In genomic region chr5:429453-430188, GRCh38 we compare ENCODE assay signal across 12 cellular contexts. TPM values are rescaled to one million over a fixed set of nuclear protein-coding genes. Genes with fewer than 3 reads are reported as not detected.
DNase-seq lines count a peak whose midpoint lies in the region; ATAC-seq lines count a peak whose summit lies in the region.
"Had no signal": no experiment of that assay in that cellular context is flagged by ENCODE, and none has a peak within 500 bp of the region (broad histone marks: within the 10 kb centered on the region; RNA-seq: fewer than 3 reads in every experiment).

No MANE protein-coding gene starts in this region.

- H3K27me3 ChIP-seq in right cardiac atrium (ENCODE audit: control insufficient read depth, insufficient read depth), result no peaks in the 10 kb centered on the region

- H3K4me3 Mint-ChIP-seq in activated CD4-positive, alpha-beta memory T cell treated with anti-CD3 and anti-CD28 coated beads, Interleukin-2, amount 10 ng/mL, durations not matched to agents 7 days and 5 days, result no peak overlapping the region
- no peak overlapping the region for H3K4me3 Mint-ChIP-seq in activated CD4-positive, alpha-beta memory T cell treated with anti-CD3 and anti-CD28 coated beads for 36 hours
- H3K4me3 Mint-ChIP-seq in stimulated activated naive B cell treated with anti-CD40 and anti-IgM and Interleukin-4, amounts not matched to agents 10 μg/mL and 1 μg/mL and 100 μg/mL, for 72 hours, result no peak overlapping the region
- H3K4me3 Mint-ChIP-seq: central memory CD8-positive, alpha-beta T cell had no signal

- H3K27ac ChIP-seq in SK-N-MC, result peak overlapping the region; percentile 70; the same call in 1 of the 2 replicates
- H3K27ac ChIP-seq in right cardiac atrium (ENCODE audit: low read length), result no peak overlapping the region

- peaks cover 34% of the 10 kb centered on the region; the same call in 1 of the 2 replicates for H3K36me3 ChIP-seq in SK-N-MC (ENCODE audit: insufficient read depth, low read length)

- ATAC-seq in right cardiac atrium, result peak; percentile 34 to 56
- ATAC-seq in stimulated activated naive B cell treated with anti-CD40 and anti-IgM and Interleukin-4, amounts not matched to agents 10 μg/mL and 1 μg/mL and 100 μg/mL, for 72 hours (replicated peaks), result no peak
- no peak for ATAC-seq in HG02852 (IDR thresholded peaks at IDR 0.05; ENCODE audit: unreplicated experiment)
- no peak for ATAC-seq in HG02678 (IDR thresholded peaks at IDR 0.05; ENCODE audit: unreplicated experiment)

- POLR2A ChIA-PET in activated CD4-positive, alpha-beta memory T cell treated with anti-CD3 and anti-CD28 coated beads, Interleukin-2, amount 10 ng/mL, durations not matched to agents 7 days and 5 days (lab: Charles Lee), result no interaction called here
- POLR2A ChIA-PET in activated CD4-positive, alpha-beta memory T cell treated with anti-CD3 and anti-CD28 coated beads for 36 hours (lab: Charles Lee), result no interaction called here

- H3K9me3 Mint-ChIP-seq in activated CD4-positive, alpha-beta memory T cell treated with anti-CD3 and anti-CD28 coated beads, Interleukin-2, amount 10 ng/mL, durations not matched to agents 7 days and 5 days, result no peaks in the 10 kb centered on the region
- H3K9me3 Mint-ChIP-seq in activated CD4-positive, alpha-beta memory T cell treated with anti-CD3 and anti-CD28 coated beads for 36 hours, result no peaks in the 10 kb centered on the region
- peaks cover 7 to 11% of the 10 kb centered on the region in 2 donors for H3K9me3 Mint-ChIP-seq in stimulated activated naive B cell treated with anti-CD40 and anti-IgM and Interleukin-4, amounts not matched to agents 10 μg/mL and 1 μg/mL and 100 μg/mL, for 72 hours
- H3K9me3 Mint-ChIP-seq: central memory CD8-positive, alpha-beta T cell had no signal

- H3K4me1 ChIP-seq in right cardiac atrium (ENCODE audit: control insufficient read depth, insufficient read depth, low read length), result no peaks in the 10 kb centered on the region

- WGBS in right cardiac atrium, result 52% methylated on average over 35 of the region's 35 CpGs

- DNase-seq in activated CD4-positive, alpha-beta memory T cell treated with anti-CD3 and anti-CD28 coated beads, Interleukin-2, amount 10 ng/mL, durations not matched to agents 7 days and 5 days, result peak; percentile 11
- DNase-seq in activated CD4-positive, alpha-beta memory T cell treated with anti-CD3 and anti-CD28 coated beads for 36 hours, result no peak
- DNase-seq in SK-N-MC (ENCODE audit: low read depth, low spot score), result no peak
- DNase-seq in right cardiac atrium, result peak in 2 of 3 donors; percentile 70 to 86
- no peak for DNase-seq in stimulated activated naive B cell treated with anti-CD40 and anti-IgM and Interleukin-4, amounts not matched to agents 10 μg/mL and 1 μg/mL and 100 μg/mL, for 72 hours
- DNase-seq in globus pallidus (ENCODE audit: low spot score), result no peak
- DNase-seq: activated CD4-positive, alpha-beta T cell treated with anti-CD3 and anti-CD28 coated beads, Interleukin-2, amount 50 U/mL, for 1 hour; AML-193; NCI-H1417 treated with DMSO at 0.1 percent for 48 hours had no signal

- H3K4me3 ChIP-seq in SK-N-MC (no peak overlapping the region), right cardiac atrium (ENCODE audit: low read length) (no peak overlapping the region)

- H3K9me3 ChIP-seq in SK-N-MC (ENCODE audit: low read depth, low read length), result no peaks in the 10 kb centered on the region
- H3K9me3 ChIP-seq in right cardiac atrium (ENCODE audit: control insufficient read depth, low read length), result no peaks in the 10 kb centered on the region

- CTCF ChIA-PET in activated CD4-positive, alpha-beta memory T cell treated with anti-CD3 and anti-CD28 coated beads, Interleukin-2, amount 10 ng/mL, durations not matched to agents 7 days and 5 days (lab: Charles Lee), result interaction anchor here (1.4 to 3.1 kb wide), 3 partner anchors 109 to 113 kb away, joined by 6 to 34 read pairs (median 8); no protein-coding TSS in a partner anchor
- CTCF ChIA-PET in activated CD4-positive, alpha-beta memory T cell treated with anti-CD3 and anti-CD28 coated beads for 36 hours (lab: Charles Lee), result interaction anchor here (1.2 to 3.0 kb wide), 4 partner anchors 10 to 242 kb away, joined by 3 to 19 read pairs (median 4); no protein-coding TSS in a partner anchor

- peaks cover 12% of the 10 kb centered on the region for H3K4me1 Mint-ChIP-seq in activated CD4-positive, alpha-beta memory T cell treated with anti-CD3 and anti-CD28 coated beads, Interleukin-2, amount 10 ng/mL, durations not matched to agents 7 days and 5 days
- no peaks in the 10 kb centered on the region for H3K4me1 Mint-ChIP-seq in activated CD4-positive, alpha-beta memory T cell treated with anti-CD3 and anti-CD28 coated beads for 36 hours (ENCODE audit: low read depth)
- H3K4me1 Mint-ChIP-seq in stimulated activated naive B cell treated with anti-CD40 and anti-IgM and Interleukin-4, amounts not matched to agents 10 μg/mL and 1 μg/mL and 100 μg/mL, for 72 hours, result peaks cover 33 to 48% of the 10 kb centered on the region in 2 donors
- H3K4me1 Mint-ChIP-seq: central memory CD8-positive, alpha-beta T cell had no signal

- no peak overlapping the region for H3K9ac ChIP-seq in SK-N-MC (ENCODE audit: insufficient read length)

- no peaks in the 10 kb centered on the region for H3K27me3 Mint-ChIP-seq in activated CD4-positive, alpha-beta memory T cell treated with anti-CD3 and anti-CD28 coated beads, Interleukin-2, amount 10 ng/mL, durations not matched to agents 7 days and 5 days
- peaks cover 16% of the 10 kb centered on the region for H3K27me3 Mint-ChIP-seq in activated CD4-positive, alpha-beta memory T cell treated with anti-CD3 and anti-CD28 coated beads for 36 hours
- H3K27me3 Mint-ChIP-seq in stimulated activated naive B cell treated with anti-CD40 and anti-IgM and Interleukin-4, amounts not matched to agents 10 μg/mL and 1 μg/mL and 100 μg/mL, for 72 hours, result peaks cover 19 to 38% of the 10 kb centered on the region in 2 donors

- H3K36me3 Mint-ChIP-seq in activated CD4-positive, alpha-beta memory T cell treated with anti-CD3 and anti-CD28 coated beads, Interleukin-2, amount 10 ng/mL, durations not matched to agents 7 days and 5 days (ENCODE audit: low read depth), result peaks cover 8% of the 10 kb centered on the region
- peaks cover 2% of the 10 kb centered on the region for H3K36me3 Mint-ChIP-seq in activated CD4-positive, alpha-beta memory T cell treated with anti-CD3 and anti-CD28 coated beads for 36 hours
- H3K36me3 Mint-ChIP-seq in stimulated activated naive B cell treated with anti-CD40 and anti-IgM and Interleukin-4, amounts not matched to agents 10 μg/mL and 1 μg/mL and 100 μg/mL, for 72 hours, result peaks cover 81 to 89% of the 10 kb centered on the region in 2 donors

- intact Hi-C loops in activated CD4-positive, alpha-beta memory T cell treated with anti-CD3 and anti-CD28 coated beads for 36 hours (cut with micrococcal nuclease), result loop anchor here (5.0 kb wide), 1 partner anchor 242 kb away; no protein-coding TSS in a partner anchor
- intact Hi-C loops in right cardiac atrium (cut with DNase I), result no loop called here

- H3K27ac Mint-ChIP-seq in activated CD4-positive, alpha-beta memory T cell treated with anti-CD3 and anti-CD28 coated beads, Interleukin-2, amount 10 ng/mL, durations not matched to agents 7 days and 5 days, result no peak overlapping the region
- H3K27ac Mint-ChIP-seq in activated CD4-positive, alpha-beta memory T cell treated with anti-CD3 and anti-CD28 coated beads for 36 hours, result no peak overlapping the region
- H3K27ac Mint-ChIP-seq in stimulated activated naive B cell treated with anti-CD40 and anti-IgM and Interleukin-4, amounts not matched to agents 10 μg/mL and 1 μg/mL and 100 μg/mL, for 72 hours, result peak overlapping the region; percentile 73

RNA-seq across cellular contexts. Expression of gene EXOC3, which starts 13.4 kb away (rescaled TPM):
- total RNA-seq in activated CD4-positive, alpha-beta memory T cell treated with anti-CD3 and anti-CD28 coated beads, Interleukin-2, amount 10 ng/mL, durations not matched to agents 7 days and 5 days, result 10 to 100 TPM; 67.7 to 68.8 TPM
- total RNA-seq in activated CD4-positive, alpha-beta memory T cell treated with anti-CD3 and anti-CD28 coated beads for 36 hours, result 10 to 100 TPM; 49.9 to 54.5 TPM
- 10 to 100 TPM; 42.4 to 50.2 (median 46.5) TPM for total RNA-seq in right cardiac atrium
- polyA plus RNA-seq in right cardiac atrium, result 30.1 TPM

Comparison
In these comparisons a context has a peak if more than half of its experiments do, and no peak if none do; other contexts are left out.
1. DNase-seq: peak in activated CD4-positive, alpha-beta memory T cell treated with anti-CD3 and anti-CD28 coated beads, Interleukin-2, amount 10 ng/mL, durations not matched to agents 7 days and 5 days (single experiment) and right cardiac atrium (2 of 3); none in activated CD4-positive, alpha-beta memory T cell treated with anti-CD3 and anti-CD28 coated beads for 36 hours (single experiment), SK-N-MC (single experiment), stimulated activated naive B cell treated with anti-CD40 and anti-IgM and Interleukin-4, amounts not matched to agents 10 μg/mL and 1 μg/mL and 100 μg/mL, for 72 hours (single experiment) and globus pallidus (single experiment).
2. ATAC-seq: peak in right cardiac atrium (2 of 2); none in stimulated activated naive B cell treated with anti-CD40 and anti-IgM and Interleukin-4, amounts not matched to agents 10 μg/mL and 1 μg/mL and 100 μg/mL, for 72 hours (0 of 2), HG02852 (single experiment) and HG02678 (single experiment).